ENCODE assay signal across 14 cellular contexts in genomic region chr4:3792813-3793212, GRCh38.
DNase-seq lines count a peak whose midpoint lies in the region; ATAC-seq and TF ChIP-seq lines count a peak whose summit lies in the region.
"Had no signal": no experiment of that assay in that cellular context is flagged by ENCODE, and none has a peak within 500 bp of the region (broad histone marks: within the 10 kb centered on the region; RNA-seq: fewer than 3 reads in every experiment).

No MANE protein-coding gene starts in this region.

- H3K9me3 ChIP-seq in OCI-LY1 (ENCODE audit: low read length), result no peaks in the 10 kb centered on the region
- H3K9me3 ChIP-seq: right lobe of liver had no signal

- TF ChIP-seq CTCF in GM12874 (IDR thresholded peaks at IDR 0.05; ENCODE audit: insufficient read depth, low read depth, low read length) (peak; percentile 12; the same call in 1 of the 2 replicates), OCI-LY1 (IDR thresholded peaks at IDR 0.05; ENCODE audit: low read length) (peak; percentile 10; the same call in 1 of the 2 replicates)

- no peak overlapping the region for H3K27ac ChIP-seq in OCI-LY1 (ENCODE audit: low read depth, low read length, poor library complexity, severe bottlenecking)
- H3K27ac ChIP-seq: right lobe of liver had no signal

- peak; percentile 20 for DNase-seq in COR-L47 (lab: John Stamatoyannopoulos, UW)
- peak; percentile 81 for DNase-seq in iPS-NIHi11 (ENCODE audit: low spot score)
- DNase-seq in activated T-cell treated with anti-CD3 and anti-CD28 coated beads, Interleukin-2, amount 50 U/mL, for 1 hour, result no peak
- DNase-seq in stimulated activated naive CD4-positive, alpha-beta T cell (lab: John Stamatoyannopoulos, UW), result no peak
- DNase-seq: CD4-positive, alpha-beta T cell; effector CD4-positive, alpha-beta T cell; foreskin melanocyte; naive thymus-derived CD4-positive, alpha-beta T cell; NCI-H1417 treated with DMSO at 0.1 percent for 48 hours had no signal

- H3F3A ChIP-seq in OCI-LY1 (ENCODE audit: insufficient read depth, low read length), result no peaks in the 10 kb centered on the region

- H3K4me1 ChIP-seq in OCI-LY1 (ENCODE audit: insufficient read depth, low read length, severe bottlenecking), result no peaks in the 10 kb centered on the region
- H3K4me1 ChIP-seq: right lobe of liver had no signal

- no peaks in the 10 kb centered on the region for H3K79me2 ChIP-seq in OCI-LY1 (ENCODE audit: insufficient read depth, low read length)

- no peak overlapping the region for H3K4me2 ChIP-seq in OCI-LY1 (ENCODE audit: low read length)

- no peaks in the 10 kb centered on the region for H3K9me2 ChIP-seq in OCI-LY1 (ENCODE audit: low read depth, low read length)

- no peak overlapping the region for H3K4me3 ChIP-seq in OCI-LY1 (ENCODE audit: low read depth, low read length, poor library complexity, severe bottlenecking)
- H3K4me3 ChIP-seq: right lobe of liver had no signal

- H3K36me3 ChIP-seq in OCI-LY1 (ENCODE audit: insufficient read depth, low read length), result no peaks in the 10 kb centered on the region
- H3K36me3 ChIP-seq: right lobe of liver had no signal

- no peaks in the 10 kb centered on the region for H4K20me1 ChIP-seq in OCI-LY1 (ENCODE audit: insufficient read depth, low read length)

- no peak overlapping the region for H3K9ac ChIP-seq in OCI-LY1 (ENCODE audit: low read length)

- H2AFZ ChIP-seq in OCI-LY1 (ENCODE audit: low read length), result no peak overlapping the region

- no peaks in the 10 kb centered on the region for H3K27me3 ChIP-seq in OCI-LY1 (ENCODE audit: insufficient read depth, low read length)
- H3K27me3 ChIP-seq: right lobe of liver had no signal

- no peak for ATAC-seq in GM21619 (IDR thresholded peaks at IDR 0.05; ENCODE audit: unreplicated experiment)
- ATAC-seq: left colon; naive thymus-derived CD4-positive, alpha-beta T cell had no signal

Comparison
In these comparisons a context has a peak if more than half of its experiments do, and no peak if none do; other contexts are left out.
1. DNase-seq: peak in COR-L47 (single experiment) and iPS-NIHi11 (single experiment); none in activated T-cell treated with anti-CD3 and anti-CD28 coated beads, Interleukin-2, amount 50 U/mL, for 1 hour (single experiment) and stimulated activated naive CD4-positive, alpha-beta T cell (0 of 6).